ENCODE assay signal across 8 cellular contexts in genomic region chr2:172710584-172711024, GRCh38. TPM values are rescaled to one million over a fixed set of nuclear protein-coding genes. Genes with fewer than 3 reads are reported as not detected.
A peak's percentile ranks its signal among the peaks of the same experiment; 100 is the strongest.
DNase-seq lines count a peak whose midpoint lies in the region; ATAC-seq lines count a peak whose summit lies in the region.

No MANE protein-coding gene starts in this region.

- peaks cover 0 to 4% of the 10 kb centered on the region in 2 experiments for H3K27me3 ChIP-seq in mesenchymal stem cell (ENCODE audit: control insufficient read depth in 1 of 2, insufficient read depth in 1 of 2, low read length in 2 of 2)

- H3K4me1 ChIP-seq in mesenchymal stem cell (ENCODE audit: control insufficient read depth, insufficient read depth, low read depth, low read length) = no peaks in the 10 kb centered on the region

- H3K9me3 ChIP-seq in mesenchymal stem cell (ENCODE audit: control insufficient read depth, low read length) = no peaks in the 10 kb centered on the region

- H3K36me3 ChIP-seq in mesenchymal stem cell (ENCODE audit: control insufficient read depth in 1 of 2, insufficient read depth in 2 of 2, low read depth in 1 of 2, low read length in 2 of 2) = no peaks in the 10 kb centered on the region

- H4K91ac ChIP-seq in mesenchymal stem cell (ENCODE audit: low read length) = no peak overlapping the region

- WGBS in mesenchymal stem cell = 33% methylated on average over 2 of the region's 2 CpGs

- no peak overlapping the region for H3K4me2 ChIP-seq in mesenchymal stem cell (ENCODE audit: low read length, poor library complexity, severe bottlenecking)

- ATAC-seq in HG03280 (IDR thresholded peaks at IDR 0.05; ENCODE audit: unreplicated experiment) = no peak

- H3K27ac ChIP-seq in mesenchymal stem cell (ENCODE audit: low read length, poor library complexity, severe bottlenecking) = no peak overlapping the region

- H2BK120ac ChIP-seq in mesenchymal stem cell (ENCODE audit: low read depth, low read length) = no peak overlapping the region

- no peak overlapping the region for H2AFZ ChIP-seq in mesenchymal stem cell (ENCODE audit: low read depth, low read length)

- no peak overlapping the region for H3K9ac ChIP-seq in mesenchymal stem cell (ENCODE audit: low read length)

- no peak overlapping the region for H3K4ac ChIP-seq in mesenchymal stem cell (ENCODE audit: low read depth in 1 of 2, low read length in 2 of 2)

- H3K14ac ChIP-seq in mesenchymal stem cell (ENCODE audit: low read length in 2 of 2) = no peak overlapping the region

- DNase-seq in stimulated activated naive CD4-positive, alpha-beta T cell (lab: John Stamatoyannopoulos, UW) = peak; percentile 8 to 53 (median 30)
- DNase-seq in stimulated activated naive CD4-positive, alpha-beta T cell treated with Interleukin-2 at 50 U/mL for 16 hours (lab: John Stamatoyannopoulos, UW) = no peak
- peak; percentile 78 for DNase-seq in NCI-H1105 treated with DMSO at 0.1 percent for 48 hours (lab: John Stamatoyannopoulos, UW)
- peak; percentile 88 for DNase-seq in SW480 (ENCODE audit: low spot score)
- peak; percentile 40 to 84 for DNase-seq in dermis microvascular lymphatic vessel endothelial cell (ENCODE audit: low read depth in 2 of 2)
- DNase-seq in mesenchymal stem cell = peak; percentile 68
- no peak for DNase-seq in NCI-H524 treated with DMSO at 0.1 percent for 48 hours (lab: John Stamatoyannopoulos, UW)

- no peaks in the 10 kb centered on the region for H3K79me1 ChIP-seq in mesenchymal stem cell (replicated peaks; ENCODE audit: low read length, poor library complexity, severe bottlenecking)

- H3K23ac ChIP-seq in mesenchymal stem cell (ENCODE audit: low read length in 2 of 2) = no peak overlapping the region

- H2BK12ac ChIP-seq in mesenchymal stem cell (ENCODE audit: low read length in 2 of 2) = no peak overlapping the region

- no peak overlapping the region for H3K4me3 ChIP-seq in mesenchymal stem cell (ENCODE audit: insufficient read depth in 1 of 2, low read depth in 1 of 2, low read length in 2 of 2)

- H2BK5ac ChIP-seq in mesenchymal stem cell (ENCODE audit: low read depth, low read length, poor library complexity, severe bottlenecking) = no peak overlapping the region

- no peak overlapping the region for H2AK5ac ChIP-seq in mesenchymal stem cell (ENCODE audit: low read length, severe bottlenecking)

- no peak overlapping the region for H3K18ac ChIP-seq in mesenchymal stem cell (ENCODE audit: low read depth in 1 of 2, low read length in 2 of 2)

- H4K8ac ChIP-seq in mesenchymal stem cell (ENCODE audit: low read length) = no peak overlapping the region

- no peak overlapping the region for H2BK15ac ChIP-seq in mesenchymal stem cell (ENCODE audit: low read depth, poor library complexity, severe bottlenecking)

RNA-seq across cellular contexts. Expression of gene RAPGEF4, which starts 25.0 kb away (rescaled TPM):
- total RNA-seq in dermis microvascular lymphatic vessel endothelial cell = 14.2 and 17.7 TPM in 2 replicates
- 0.01 TPM for polyA plus RNA-seq in mesenchymal stem cell (2013, experiment 1 of 2)
- polyA plus RNA-seq in mesenchymal stem cell (2013, experiment 2 of 2) = 0.05 TPM

Comparison
In these comparisons a context has a peak if more than half of its experiments do, and no peak if none do; other contexts are left out.
1. DNase-seq: peak in stimulated activated naive CD4-positive, alpha-beta T cell (6 of 6), NCI-H1105 treated with DMSO at 0.1 percent for 48 hours (single experiment), SW480 (single experiment), dermis microvascular lymphatic vessel endothelial cell (2 of 2) and mesenchymal stem cell (single experiment); none in stimulated activated naive CD4-positive, alpha-beta T cell treated with Interleukin-2 at 50 U/mL for 16 hours (single experiment) and NCI-H524 treated with DMSO at 0.1 percent for 48 hours (single experiment).